ENCODE assay signal across 6 cellular contexts in the genomic region with DNA sequence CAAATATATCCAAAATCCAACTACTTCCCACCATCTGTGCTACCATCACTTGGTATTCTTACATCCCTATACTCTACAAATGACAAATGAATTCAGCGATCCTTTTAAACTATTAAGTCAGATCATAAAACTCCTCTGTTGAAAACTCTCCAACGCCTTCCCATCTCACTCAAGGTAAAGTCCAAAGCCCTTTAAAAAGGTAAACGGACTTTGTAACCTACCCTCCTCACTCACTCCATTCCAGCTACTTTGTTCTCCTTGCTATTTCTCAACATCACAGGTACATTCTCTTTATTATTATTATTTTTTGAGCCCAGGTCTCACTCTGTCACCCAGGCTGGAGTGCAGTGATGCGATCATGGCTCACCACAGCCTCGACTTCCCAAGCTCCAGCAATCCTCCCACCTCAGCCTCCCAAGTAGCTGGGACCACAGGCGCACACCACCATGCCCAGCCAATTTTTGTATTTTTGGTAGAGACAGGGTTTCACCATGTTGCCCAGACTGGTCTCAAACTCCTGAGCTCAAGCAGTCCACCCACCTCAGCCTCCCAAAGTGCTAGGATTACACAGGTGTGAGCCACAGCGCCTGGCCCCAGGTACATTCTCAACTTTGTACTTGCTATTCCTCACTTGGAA. TPM values are rescaled to one million over a fixed set of nuclear protein-coding genes. Genes with fewer than 3 reads are reported as not detected.
A peak's percentile ranks its signal among the peaks of the same experiment; 100 is the strongest.
DNase-seq lines count a peak whose midpoint lies in the region; ATAC-seq, FAIRE-seq and TF ChIP-seq lines count a peak whose summit lies in the region.
"Not testable (repeated sequence)": the region's sequence is repeated elsewhere in the genome, so short reads cannot be mapped to it uniquely, and the experiment has no call there.

No MANE protein-coding gene starts in this region.

- not testable (repeated sequence) for H3K4me2 ChIP-seq in hepatocyte; HepG2 (ENCODE audit: low read depth, low read length)

- not testable (repeated sequence) for H3K4me1 Mint-ChIP-seq in HFFc6 (ENCODE audit: low read depth); stimulated activated memory B cell treated with anti-CD40 and anti-IgM and Interleukin-4, amounts not matched to agents 10 μg/mL and 1 μg/mL and 100 μg/mL, for 72 hours
- H3K4me1 Mint-ChIP-seq in central memory CD8-positive, alpha-beta T cell: peaks cover 22% of the 10 kb centered on the region

- H3K79me2 ChIP-seq in hepatocyte (peaks cover 52% of the 10 kb centered on the region), HepG2 (ENCODE audit: insufficient read depth, low read length) (peaks cover 18% of the 10 kb centered on the region)

- H3K36me3 Mint-ChIP-seq in HFFc6 (ENCODE audit: low read depth): peaks cover 34% of the 10 kb centered on the region
- peaks cover 57% of the 10 kb centered on the region for H3K36me3 Mint-ChIP-seq in central memory CD8-positive, alpha-beta T cell (ENCODE audit: insufficient read depth)
- H3K36me3 Mint-ChIP-seq in stimulated activated memory B cell treated with anti-CD40 and anti-IgM and Interleukin-4, amounts not matched to agents 10 μg/mL and 1 μg/mL and 100 μg/mL, for 72 hours: peaks cover 53% of the 10 kb centered on the region

- not testable (repeated sequence) for H3K27me3 Mint-ChIP-seq in HFFc6 (ENCODE audit: insufficient read depth); central memory CD8-positive, alpha-beta T cell; stimulated activated memory B cell treated with anti-CD40 and anti-IgM and Interleukin-4, amounts not matched to agents 10 μg/mL and 1 μg/mL and 100 μg/mL, for 72 hours

- H3K4me1 ChIP-seq in hepatocyte (ENCODE audit: insufficient read depth); mucosa of descending colon (ENCODE audit: low read depth): not testable (repeated sequence)
- H3K4me1 ChIP-seq in HepG2 (ENCODE audit: insufficient read depth, low read length): peaks cover 23% of the 10 kb centered on the region

- not testable (repeated sequence) for TF ChIP-seq RAD21 in HepG2 (CRISPR knock-in tag; IDR thresholded peaks at IDR 0.05)

- H2AFZ ChIP-seq in hepatocyte; HepG2 (ENCODE audit: low read length): not testable (repeated sequence)

- POLR2A ChIA-PET in HepG2 (lab: Yijun Ruan, JAX): interaction anchor here (0.7 to 1.1 kb wide), 2 partner anchors 33 kb away, joined by 3 to 5 read pairs; a partner anchor contains a TSS

- not testable (repeated sequence) for BruUV-seq in HepG2 (replicated peaks; lab: Mats Ljungman, UMichigan)

- not testable (repeated sequence) for DNase-seq in HFFc6; central memory CD8-positive, alpha-beta T cell (ENCODE audit: low spot score in 2 of 2); mucosa of descending colon
- DNase-seq in hepatocyte (ENCODE audit: low spot score) (peak; percentile 23), HepG2 (ENCODE audit: low spot score) (peak; percentile 30)

- H3K27me3 ChIP-seq in hepatocyte; HepG2 (ENCODE audit: control insufficient read depth in 1 of 2, insufficient read depth in 2 of 2, low read length in 2 of 2): not testable (repeated sequence)

- peak overlapping the region; percentile 25 for H3K27ac ChIP-seq in hepatocyte
- H3K27ac ChIP-seq in HepG2 (ENCODE audit: extremely low read length, insufficient read depth, low read length): not testable (repeated sequence)

- not testable (repeated sequence) for H3K4me3 Mint-ChIP-seq in HFFc6; central memory CD8-positive, alpha-beta T cell; stimulated activated memory B cell treated with anti-CD40 and anti-IgM and Interleukin-4, amounts not matched to agents 10 μg/mL and 1 μg/mL and 100 μg/mL, for 72 hours

- not testable (repeated sequence) for H3K9me2 ChIP-seq in hepatocyte (replicated peaks; ENCODE audit: insufficient read depth)

- not testable (repeated sequence) for FAIRE-seq in HepG2 (lab: Jason Lieb, UNC)

- H4K20me1 ChIP-seq in hepatocyte (ENCODE audit: insufficient read depth, poor library complexity, severe bottlenecking): not testable (repeated sequence)
- peaks cover 28% of the 10 kb centered on the region for H4K20me1 ChIP-seq in HepG2 (ENCODE audit: insufficient read depth, low read length)

- H3K9ac ChIP-seq in HepG2 (ENCODE audit: insufficient read depth, low read depth, low read length): not testable (repeated sequence)

- not testable (repeated sequence) for ATAC-seq in central memory CD8-positive, alpha-beta T cell (replicated peaks; ENCODE audit: extremely low read depth, poor library complexity, severe bottlenecking); stimulated activated memory B cell treated with anti-CD40 and anti-IgM and Interleukin-4, amounts not matched to agents 10 μg/mL and 1 μg/mL and 100 μg/mL, for 72 hours
- peak; percentile 24 for ATAC-seq in HepG2
- ATAC-seq in mucosa of descending colon: peak; percentile 60

- not testable (repeated sequence) for H3K9me3 ChIP-seq in hepatocyte (ENCODE audit: low read depth); HepG2 (ENCODE audit: low read length); mucosa of descending colon

- WGBS in hepatocyte (ENCODE audit: low lambda C conversion rate, missing lambda C conversion rate): 89% methylated on average over 7 of the region's 7 CpGs
- 86% methylated on average over 7 of the region's 7 CpGs for WGBS in HepG2 (ENCODE audit: low lambda C conversion rate)

- intact Hi-C loops in HepG2 (cut with micrococcal nuclease; ENCODE audit: unreplicated experiment); mucosa of descending colon (cut with DNase I, micrococcal nuclease): not testable (repeated sequence)

- not testable (repeated sequence) for TF ChIP-seq CTCF in HFFc6 (IDR thresholded peaks at IDR 0.05); hepatocyte (IDR thresholded peaks at IDR 0.05; ENCODE audit: poor library complexity); HepG2 (CRISPR knock-in tag; IDR thresholded peaks at IDR 0.05); mucosa of descending colon (IDR thresholded peaks at IDR 0.05)

- H3K27ac Mint-ChIP-seq in HFFc6: peak overlapping the region; percentile 7; the same call in 1 of the 2 replicates
- H3K27ac Mint-ChIP-seq in central memory CD8-positive, alpha-beta T cell (ENCODE audit: low read depth): peak overlapping the region; percentile 26
- H3K27ac Mint-ChIP-seq in stimulated activated memory B cell treated with anti-CD40 and anti-IgM and Interleukin-4, amounts not matched to agents 10 μg/mL and 1 μg/mL and 100 μg/mL, for 72 hours: peak overlapping the region; percentile 18

- not testable (repeated sequence) for H3K4me3 ChIP-seq in hepatocyte; HepG2 (replicated peaks in 1 of 3; ENCODE audit: insufficient read depth in 1 of 3, low read depth in 2 of 3, low read length in 3 of 3); mucosa of descending colon

- not testable (repeated sequence) for H3K9me3 Mint-ChIP-seq in HFFc6; central memory CD8-positive, alpha-beta T cell; stimulated activated memory B cell treated with anti-CD40 and anti-IgM and Interleukin-4, amounts not matched to agents 10 μg/mL and 1 μg/mL and 100 μg/mL, for 72 hours

- TF ChIP-seq EP300 in HepG2 (IDR thresholded peaks at IDR 0.05; ENCODE audit: low read depth in 2 of 2, low read length in 2 of 2); HepG2 (CRISPR knock-in tag; IDR thresholded peaks at IDR 0.05; ENCODE audit: borderline replicate concordance): not testable (repeated sequence)

- in situ Hi-C loops in HepG2 (cut with HindIII; ENCODE audit: extremely low pct_ligation_motif_present, low pct_unique_long_range_greater_than_20kb): not testable (repeated sequence)

- CTCF ChIA-PET in HepG2 (lab: Yijun Ruan, JAX; ENCODE audit: low intra/inter-chr PET ratio, low total read pairs): not testable (repeated sequence)

- not testable (repeated sequence) for TF ChIP-seq POLR2A in HepG2 (IDR thresholded peaks at IDR 0.05; ENCODE audit: insufficient read depth in 1 of 2, low read depth in 2 of 2, low read length in 2 of 2)

- not testable (repeated sequence) for H3K36me3 ChIP-seq in hepatocyte (replicated peaks; ENCODE audit: insufficient read depth, low read depth); mucosa of descending colon (ENCODE audit: low read depth)
- peaks cover 42 to 92% of the 10 kb centered on the region in 2 experiments for H3K36me3 ChIP-seq in HepG2 (replicated peaks in 1 of 2; ENCODE audit: control insufficient read depth in 1 of 2, insufficient read depth in 2 of 2, low read length in 2 of 2)

RNA-seq across cellular contexts. Expression of a gene that starts 33.7 kb away (rescaled TPM):
- total RNA-seq in HFFc6 (2021; fragmentation: NEBNext Ultra II Directional; extraction: Animal tissue kit (Norgen Biotek cat#: 25700)): 100 to 1,000 TPM; 199 to 255 (median 241) TPM
- 172 and 193 TPM in 2 replicates for total RNA-seq in hepatocyte
- 81.5 and 99.8 TPM in 2 replicates for polyA plus RNA-seq in hepatocyte
- total RNA-seq in HepG2 (2016; rRNA removed; fragmentation: Illumina TruSeq; extraction: Trizol): 887 and 1,365 TPM in 2 replicates
- 59.6 and 60.8 TPM in 2 replicates for total RNA-seq in HepG2 (2016; cell fraction: cytosol; rRNA removed; fragmentation: Illumina TruSeq; extraction: Trizol; ENCODE audit: low read depth)
- total RNA-seq in HepG2 (2016; cell fraction: insoluble cytoplasmic fraction; rRNA removed; fragmentation: Illumina TruSeq; extraction: Trizol): 902 and 1,277 TPM in 2 replicates
- 219 and 221 TPM in 2 replicates for total RNA-seq in HepG2 (2016; cell fraction: membrane; rRNA removed; fragmentation: Illumina TruSeq; extraction: Trizol)
- 448 and 490 TPM in 2 replicates for total RNA-seq in HepG2 (2016; cell fraction: nucleus; rRNA removed; fragmentation: Illumina TruSeq; extraction: Trizol)
- polyA plus RNA-seq in HepG2 (2011; rRNA removed): 372 and 403 TPM in 2 replicates
- 263 and 365 TPM in 2 replicates for polyA plus RNA-seq in HepG2 (2011; cell fraction: cytosol; rRNA removed)
- polyA plus RNA-seq in HepG2 (2011; cell fraction: nucleus; rRNA removed): 164 TPM in 2 replicates
- 336 and 361 TPM in 2 replicates for polyA plus RNA-seq in HepG2 (2012)
- 11.9 and 12.8 TPM in 2 replicates for polyA plus RNA-seq in HepG2 (2016; cell fraction: cytosol; fragmentation: Illumina TruSeq; extraction: Trizol; ENCODE audit: low read depth)
- 491 and 533 TPM in 2 replicates for polyA plus RNA-seq in HepG2 (2016; cell fraction: insoluble cytoplasmic fraction; fragmentation: Illumina TruSeq; extraction: Trizol; ENCODE audit: low read depth)
- 53.5 and 58.9 TPM in 2 replicates for polyA plus RNA-seq in HepG2 (2016; cell fraction: membrane; fragmentation: Illumina TruSeq; extraction: Trizol; ENCODE audit: low read depth)
- polyA plus RNA-seq in HepG2 (2016; cell fraction: nucleus; fragmentation: Illumina TruSeq; extraction: Trizol; ENCODE audit: insufficient read depth, low read depth): 175 and 191 TPM in 2 replicates
- polyA minus RNA-seq in HepG2 (2011; rRNA and poly(A)+ RNA removed; ENCODE audit: low replicate concordance): 120 and 863 TPM in 2 replicates
- polyA minus RNA-seq in HepG2 (2011; cell fraction: cytosol; rRNA and poly(A)+ RNA removed): 860 and 1,029 TPM in 2 replicates
- 974 and 1,148 TPM in 2 replicates for polyA minus RNA-seq in HepG2 (2011; cell fraction: nucleus; rRNA and poly(A)+ RNA removed)
- 100 to 1,000 TPM in 2 of 3 donors, 10 to 100 TPM in 1; 84.4 to 148 (median 122) TPM for total RNA-seq in mucosa of descending colon

RNA-seq across cellular contexts. Expression of a gene that starts 44.8 kb away (rescaled TPM):
- 1 to 10 TPM; 6.6 to 9.6 (median 9.0) TPM for total RNA-seq in HFFc6 (2021; fragmentation: NEBNext Ultra II Directional; extraction: Animal tissue kit (Norgen Biotek cat#: 25700))
- total RNA-seq in hepatocyte (24.7 and 28.3 TPM in 2 replicates), HepG2 (2016; rRNA removed; fragmentation: Illumina TruSeq; extraction: Trizol) (110 and 160 TPM in 2 replicates), mucosa of descending colon (1 to 10 TPM; 7.9 to 8.2 (median 8.1) TPM)
- polyA plus RNA-seq in hepatocyte (9.0 and 12.4 TPM in 2 replicates), HepG2 (2011; rRNA removed) (33.8 and 54.8 TPM in 2 replicates)
- 22.5 and 24.2 TPM in 2 replicates for total RNA-seq in HepG2 (2016; cell fraction: cytosol; rRNA removed; fragmentation: Illumina TruSeq; extraction: Trizol; ENCODE audit: low read depth)
- total RNA-seq in HepG2 (2016; cell fraction: insoluble cytoplasmic fraction; rRNA removed; fragmentation: Illumina TruSeq; extraction: Trizol): 118 and 174 TPM in 2 replicates
- 29.0 and 39.1 TPM in 2 replicates for total RNA-seq in HepG2 (2016; cell fraction: membrane; rRNA removed; fragmentation: Illumina TruSeq; extraction: Trizol)
- 61.9 and 71.2 TPM in 2 replicates for total RNA-seq in HepG2 (2016; cell fraction: nucleus; rRNA removed; fragmentation: Illumina TruSeq; extraction: Trizol)
- polyA plus RNA-seq in HepG2 (2011; cell fraction: cytosol; rRNA removed): 31.5 and 34.6 TPM in 2 replicates
- 39.5 and 46.0 TPM in 2 replicates for polyA plus RNA-seq in HepG2 (2011; cell fraction: nucleus; rRNA removed)
- 18.1 and 33.2 TPM in 2 replicates for polyA plus RNA-seq in HepG2 (2012)
- 9.8 and 9.9 TPM in 2 replicates for polyA plus RNA-seq in HepG2 (2016; cell fraction: cytosol; fragmentation: Illumina TruSeq; extraction: Trizol; ENCODE audit: low read depth)
- polyA plus RNA-seq in HepG2 (2016; cell fraction: insoluble cytoplasmic fraction; fragmentation: Illumina TruSeq; extraction: Trizol; ENCODE audit: low read depth): 134 and 143 TPM in 2 replicates
- polyA plus RNA-seq in HepG2 (2016; cell fraction: membrane; fragmentation: Illumina TruSeq; extraction: Trizol; ENCODE audit: low read depth): 15.6 and 17.8 TPM in 2 replicates
- 90.7 and 93.9 TPM in 2 replicates for polyA plus RNA-seq in HepG2 (2016; cell fraction: nucleus; fragmentation: Illumina TruSeq; extraction: Trizol; ENCODE audit: insufficient read depth, low read depth)
- 9.5 and 15.9 TPM in 2 replicates for polyA minus RNA-seq in HepG2 (2011; rRNA and poly(A)+ RNA removed; ENCODE audit: low replicate concordance)
- polyA minus RNA-seq in HepG2 (2011; cell fraction: cytosol; rRNA and poly(A)+ RNA removed): 14.1 and 16.6 TPM in 2 replicates
- 42.9 and 52.1 TPM in 2 replicates for polyA minus RNA-seq in HepG2 (2011; cell fraction: nucleus; rRNA and poly(A)+ RNA removed)
